ENCODE assay signal across 11 cellular contexts in genomic region chr6:151497935-151498726, GRCh38. TPM values are rescaled to one million over a fixed set of nuclear protein-coding genes. Genes with fewer than 3 reads are reported as not detected.
DNase-seq lines count a peak whose midpoint lies in the region; ATAC-seq, FAIRE-seq and TF ChIP-seq lines count a peak whose summit lies in the region.
"Had no signal": no experiment of that assay in that cellular context is flagged by ENCODE, and none has a peak within 500 bp of the region (broad histone marks: within the 10 kb centered on the region; RNA-seq: fewer than 3 reads in every experiment).

No MANE protein-coding gene starts in this region.

- peak overlapping the region; percentile 40 for H3K4me3 Mint-ChIP-seq in natural killer cell treated with Interleukin-12 subunit alpha and Interleukin-12 subunit beta and Interleukin-15 and Interleukin-18, amount 100 ng/mL, for 72 hours
- H3K4me3 Mint-ChIP-seq in natural killer cell: no peak overlapping the region
- H3K4me3 Mint-ChIP-seq: nephron progenitor cell had no signal

- H3K4me3 ChIP-seq in upper lobe of left lung: no peak overlapping the region

- H3K36me3 Mint-ChIP-seq in natural killer cell treated with Interleukin-12 subunit alpha and Interleukin-12 subunit beta and Interleukin-15 and Interleukin-18, amount 100 ng/mL, for 72 hours: no peaks in the 10 kb centered on the region
- H3K36me3 Mint-ChIP-seq in natural killer cell: no peaks in the 10 kb centered on the region

- peaks cover 15 to 30% of the 10 kb centered on the region in 2 donors for H3K4me1 Mint-ChIP-seq in natural killer cell treated with Interleukin-12 subunit alpha and Interleukin-12 subunit beta and Interleukin-15 and Interleukin-18, amount 100 ng/mL, for 72 hours (ENCODE audit: low read depth in 2 of 2)
- H3K4me1 Mint-ChIP-seq in natural killer cell: peaks cover 0 to 5% of the 10 kb centered on the region in 2 donors

- H3K4me1 ChIP-seq in upper lobe of left lung: peaks cover 13 to 20% (median 14%) of the 10 kb centered on the region in 4 donors

- peak overlapping the region in 3 of 4 donors; percentile 15 to 49 (median 31) for H3K27ac ChIP-seq in upper lobe of left lung

- TF ChIP-seq CTCF in natural killer cell (IDR thresholded peaks at IDR 0.05): no peak
- TF ChIP-seq CTCF in upper lobe of left lung (IDR thresholded peaks at IDR 0.05): no peak

- H3K9me3 Mint-ChIP-seq in natural killer cell treated with Interleukin-12 subunit alpha and Interleukin-12 subunit beta and Interleukin-15 and Interleukin-18, amount 100 ng/mL, for 72 hours: no peaks in the 10 kb centered on the region
- H3K9me3 Mint-ChIP-seq in natural killer cell: no peaks in the 10 kb centered on the region
- H3K9me3 Mint-ChIP-seq: activated T-helper 2 cell treated with anti-CD3 and anti-CD28 coated beads, Interferon-gamma antibody, Interleukin-2, Interleukin-4, amounts not matched to agents 10 μg/mL and 5 μg/mL and 100 μg/mL, durations not matched to agents 14 hours and 24 hours and 36 hours; nephron progenitor cell had no signal

- peaks cover 0 to 7% (median 3%) of the 10 kb centered on the region in 4 donors for H3K27me3 ChIP-seq in upper lobe of left lung

- TF ChIP-seq EP300 in upper lobe of left lung (IDR thresholded peaks at IDR 0.05): no peak

- DNase-seq in natural killer cell treated with Interleukin-12 subunit alpha and Interleukin-12 subunit beta and Interleukin-15 and Interleukin-18, amount 100 ng/mL, for 72 hours (ENCODE audit: low spot score): no peak
- DNase-seq in natural killer cell: no peak
- DNase-seq in SKM-1 (lab: John Stamatoyannopoulos, UW; ENCODE audit: unreplicated experiment): peak; percentile 75
- DNase-seq in upper lobe of left lung: no peak
- DNase-seq in urothelium cell line (ENCODE audit: low spot score): no peak
- no peak for DNase-seq in NCI-H526 (lab: John Stamatoyannopoulos, UW)
- DNase-seq in NCI-H69 (lab: John Stamatoyannopoulos, UW): no peak
- DNase-seq: NCI-H1105, nephron progenitor cell had no signal

- WGBS in upper lobe of left lung, 2 donors: 42 to 61% methylated on average over 1 of the region's 1 CpG

- intact Hi-C loops in natural killer cell (cut with micrococcal nuclease): no loop called here

- TF ChIP-seq POLR2A in upper lobe of left lung (IDR thresholded peaks at IDR 0.05): no peak

- ATAC-seq in natural killer cell treated with Interleukin-12 subunit alpha and Interleukin-12 subunit beta and Interleukin-15 and Interleukin-18, amount 100 ng/mL, for 72 hours: peak; percentile 87 to 90
- ATAC-seq in natural killer cell (no peak), HG03103 (IDR thresholded peaks at IDR 0.05; ENCODE audit: low read depth, unreplicated experiment) (peak; percentile 74), upper lobe of left lung (ENCODE audit: low FRiP score in 2 of 2) (peak in 1 of 2 donors; percentile 35)

- peaks cover 33 to 51% of the 10 kb centered on the region in 2 donors for H3K27me3 Mint-ChIP-seq in natural killer cell treated with Interleukin-12 subunit alpha and Interleukin-12 subunit beta and Interleukin-15 and Interleukin-18, amount 100 ng/mL, for 72 hours
- peaks cover 28 to 42% of the 10 kb centered on the region in 2 donors for H3K27me3 Mint-ChIP-seq in natural killer cell (ENCODE audit: low read depth in 2 of 2)

- FAIRE-seq in urothelium cell line (lab: Jason Lieb, UNC): no peak

- no peaks in the 10 kb centered on the region for H3K9me3 ChIP-seq in upper lobe of left lung

- H3K27ac Mint-ChIP-seq in natural killer cell treated with Interleukin-12 subunit alpha and Interleukin-12 subunit beta and Interleukin-15 and Interleukin-18, amount 100 ng/mL, for 72 hours: peak overlapping the region; percentile 29 to 36
- H3K27ac Mint-ChIP-seq in natural killer cell: no peak overlapping the region
- H3K27ac Mint-ChIP-seq: activated T-helper 2 cell treated with anti-CD3 and anti-CD28 coated beads, Interferon-gamma antibody, Interleukin-2, Interleukin-4, amounts not matched to agents 10 μg/mL and 5 μg/mL and 100 μg/mL, durations not matched to agents 14 hours and 24 hours and 36 hours; nephron progenitor cell had no signal

- H3K36me3 ChIP-seq in upper lobe of left lung: no peaks in the 10 kb centered on the region

RNA-seq across cellular contexts. Expression of gene CCDC170, which starts 4.3 kb away (rescaled TPM):
- total RNA-seq in natural killer cell treated with Interleukin-12 subunit alpha and Interleukin-12 subunit beta and Interleukin-15 and Interleukin-18, amount 100 ng/mL, for 72 hours: not detected
- total RNA-seq in natural killer cell: under 1 TPM; 0.20 to 0.96 (median 0.25) TPM
- 10 to 100 TPM in 1 of 6 donors, 1 to 10 TPM in 5; 1.7 to 28.3 (median 5.2) TPM for total RNA-seq in upper lobe of left lung
- total RNA-seq: activated T-helper 2 cell treated with anti-CD3 and anti-CD28 coated beads, Interferon-gamma antibody, Interleukin-2, Interleukin-4, amounts not matched to agents 10 μg/mL and 5 μg/mL and 100 μg/mL, durations not matched to agents 14 hours and 24 hours and 36 hours had no signal

RNA-seq across cellular contexts. Expression of gene RMND1, which starts 46.2 kb away (rescaled TPM):
- 10 to 100 TPM; 19.2 to 27.3 TPM for total RNA-seq in natural killer cell treated with Interleukin-12 subunit alpha and Interleukin-12 subunit beta and Interleukin-15 and Interleukin-18, amount 100 ng/mL, for 72 hours
- total RNA-seq in natural killer cell: 10 to 100 TPM; 10.6 to 14.7 (median 11.3) TPM
- total RNA-seq in upper lobe of left lung: 10 to 100 TPM; 17.0 to 59.7 (median 24.0) TPM

Comparison
In these comparisons a context has a peak if more than half of its experiments do, and no peak if none do; other contexts are left out.
1. ATAC-seq: peak in natural killer cell treated with Interleukin-12 subunit alpha and Interleukin-12 subunit beta and Interleukin-15 and Interleukin-18, amount 100 ng/mL, for 72 hours (2 of 2) and HG03103 (single experiment); none in natural killer cell (0 of 3).
2. H3K27ac Mint-ChIP-seq: peak in natural killer cell treated with Interleukin-12 subunit alpha and Interleukin-12 subunit beta and Interleukin-15 and Interleukin-18, amount 100 ng/mL, for 72 hours (2 of 2); none in natural killer cell (0 of 2).